Comparison of ENCODE assay signal across 23 cellular contexts in genomic region chr3:141546586-141546985, GRCh38.
"Had no signal": no experiment of that assay in that cellular context is flagged by ENCODE, and none has a peak within 500 bp of the region (broad histone marks: within the 10 kb centered on the region; RNA-seq: fewer than 3 reads in every experiment).

No MANE protein-coding gene starts in this region.

- H3K4me3 Mint-ChIP-seq: activated T-cell treated with anti-CD3 and anti-CD28 coated beads, Interleukin-2, amount 50 U/mL, for 4 hours had no signal

- H3K9me3 ChIP-seq: right lobe of liver, testis had no signal

- H3K4me1 ChIP-seq: ascending aorta, esophagus squamous epithelium, gastrocnemius medialis, right lobe of liver, testis, uterus had no signal

- H3K4me3 ChIP-seq: ascending aorta, esophagus squamous epithelium, gastrocnemius medialis, right lobe of liver, testis, uterus had no signal

- ATAC-seq: activated T-cell treated with anti-CD3 and anti-CD28 coated beads, Interleukin-2, amount 50 U/mL, for 4 hours; gastrocnemius medialis; left cardiac atrium; right lobe of liver had no signal

- DNase-seq: activated CD4-positive, CD25-positive, alpha-beta regulatory T cell; activated CD8-positive, alpha-beta memory T cell treated with anti-CD3 and anti-CD28 coated beads, Interleukin-2, amount 50 U/mL, for 48 hours; activated naive CD4-positive, alpha-beta T cell; activated T-cell treated with anti-CD3 and anti-CD28 coated beads, Interleukin-2, amount 50 U/mL, for 4 hours; central memory CD4-positive, alpha-beta T cell; esophagus squamous epithelium; gastrocnemius medialis; hypothalamus; islet precursor cell; left cardiac atrium; midbrain; nucleus accumbens; posterior cingulate gyrus; right lobe of liver; stimulated activated CD4-positive, alpha-beta T cell treated with anti-CD3 and anti-CD28 coated beads, Interleukin-2, amount 100 ng/mL, for 48 hours; stimulated activated CD8-positive, alpha-beta memory T cell treated with anti-CD3 and anti-CD28 coated beads, Interleukin-4, amount 100 ng/mL, for 48 hours; stimulated activated naive CD4-positive, alpha-beta T cell; T1000; testis; trophoblast cell; uterus had no signal

- H3K27me3 ChIP-seq: ascending aorta, esophagus squamous epithelium, gastrocnemius medialis, right lobe of liver, testis, uterus had no signal

- H3K27ac Mint-ChIP-seq: activated T-helper 2 cell treated with anti-CD3 and anti-CD28 coated beads, Interferon-gamma antibody, Interleukin-2, Interleukin-4, amounts not matched to agents 10 μg/mL and 5 μg/mL and 100 μg/mL, durations not matched to agents 14 hours and 24 hours and 36 hours had no signal

- H3K27ac ChIP-seq: ascending aorta, esophagus squamous epithelium, gastrocnemius medialis, right lobe of liver, testis, uterus had no signal

- H3K36me3 ChIP-seq: gastrocnemius medialis, right lobe of liver, uterus had no signal
